In genomic region chr14:39469094-39469710, GRCh38 we compare ENCODE assay signal across 1 cellular context.
TF ChIP-seq lines count a peak whose summit lies in the region.

No MANE protein-coding gene starts in this region.

TF ChIP-seq in HCT116, 20 proteins besides CTCF, POLR2A, EP300 and RAD21 (continued from another document):
- TF ChIP-seq, protein P1, sequence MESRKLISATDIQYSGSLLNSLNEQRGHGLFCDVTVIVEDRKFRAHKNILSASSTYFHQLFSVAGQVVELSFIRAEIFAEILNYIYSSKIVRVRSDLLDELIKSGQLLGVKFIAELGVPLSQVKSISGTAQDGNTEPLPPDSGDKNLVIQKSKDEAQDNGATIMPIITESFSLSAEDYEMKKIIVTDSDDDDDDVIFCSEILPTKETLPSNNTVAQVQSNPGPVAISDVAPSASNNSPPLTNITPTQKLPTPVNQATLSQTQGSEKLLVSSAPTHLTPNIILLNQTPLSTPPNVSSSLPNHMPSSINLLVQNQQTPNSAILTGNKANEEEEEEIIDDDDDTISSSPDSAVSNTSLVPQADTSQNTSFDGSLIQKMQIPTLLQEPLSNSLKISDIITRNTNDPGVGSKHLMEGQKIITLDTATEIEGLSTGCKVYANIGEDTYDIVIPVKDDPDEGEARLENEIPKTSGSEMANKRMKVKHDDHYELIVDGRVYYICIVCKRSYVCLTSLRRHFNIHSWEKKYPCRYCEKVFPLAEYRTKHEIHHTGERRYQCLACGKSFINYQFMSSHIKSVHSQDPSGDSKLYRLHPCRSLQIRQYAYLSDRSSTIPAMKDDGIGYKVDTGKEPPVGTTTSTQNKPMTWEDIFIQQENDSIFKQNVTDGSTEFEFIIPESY (IDR thresholded peaks at IDR 0.05; ENCODE audit: extremely low read depth, insufficient replicate concordance, low read length), result no peak
- TF ChIP-seq SIN3A (IDR thresholded peaks at IDR 0.05; ENCODE audit: low read depth), result no peak
TF ChIP-seq in HCT116: peak in this region for 0.
